ENCODE assay signal across 8 cellular contexts in the genomic region with DNA sequence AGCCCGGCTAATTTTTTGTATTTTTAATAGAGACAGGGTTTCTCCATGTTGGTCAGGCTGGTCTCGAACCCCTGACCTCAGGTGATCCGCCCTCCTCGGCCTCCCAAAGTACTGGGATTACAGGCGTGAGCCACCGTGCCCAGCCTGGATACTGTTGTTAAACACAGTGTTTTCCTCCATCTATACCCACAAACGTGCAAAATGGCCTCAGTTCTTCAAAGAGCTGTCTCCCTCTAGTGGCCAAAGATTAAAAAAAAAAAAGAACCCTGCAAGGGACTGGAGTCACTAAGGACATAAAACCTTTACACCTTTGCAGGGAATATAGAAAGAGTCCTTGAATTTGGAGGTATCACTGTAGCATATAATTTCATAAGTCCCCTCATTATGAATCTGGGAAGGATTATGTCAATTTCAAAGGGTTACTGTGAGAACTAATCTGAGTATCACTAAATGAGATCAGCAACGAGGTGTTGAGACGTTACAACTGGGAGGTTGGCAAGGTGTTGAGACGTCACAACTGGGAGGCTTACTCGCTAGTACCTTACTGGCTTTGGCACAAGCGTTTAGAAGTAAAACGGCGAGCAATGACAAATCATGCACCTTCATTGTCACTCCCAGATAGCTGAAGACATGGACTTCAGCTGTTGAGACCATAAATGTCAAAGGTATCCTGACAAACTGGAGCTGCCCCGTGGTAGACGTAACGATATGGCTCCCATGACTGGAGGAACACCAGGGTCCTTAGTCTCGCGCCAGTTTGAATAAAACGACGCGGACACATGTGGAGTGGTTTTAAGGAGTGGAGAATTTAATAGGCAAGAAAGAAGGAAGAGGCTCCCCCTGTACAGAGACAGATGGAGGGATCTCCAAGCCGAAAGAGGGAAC. TPM values are rescaled to one million over a fixed set of nuclear protein-coding genes. Genes with fewer than 3 reads are reported as not detected.
DNase-seq lines count a peak whose midpoint lies in the region; ATAC-seq and TF ChIP-seq lines count a peak whose summit lies in the region.

No MANE protein-coding gene starts in this region.

- TF ChIP-seq CTCF in mesothelial cell of epicardium (IDR thresholded peaks at IDR 0.05; ENCODE audit: unreplicated experiment), result peak; percentile 83

- H3K36me3 Mint-ChIP-seq in mesothelial cell of epicardium, result no peaks in the 10 kb centered on the region

- H3K9me3 Mint-ChIP-seq in mesothelial cell of epicardium, result peaks cover 3% of the 10 kb centered on the region

- DNase-seq in D341Med (ENCODE audit: low spot score), result peak; percentile 61
- DNase-seq in M059J (ENCODE audit: low read depth), result peak; percentile 61
- peak; percentile 34 for DNase-seq in SHP77 treated with DMSO at 0.1 percent for 48 hours (lab: John Stamatoyannopoulos, UW)
- DNase-seq in dedifferentiated amniotic fluid mesenchymal stem cell (ENCODE audit: extremely low spot score), result peak; percentile 50
- no peak for DNase-seq in mesothelial cell of epicardium (ENCODE audit: low spot score in 2 of 2, unreplicated experiment in 2 of 2)
- no peak for DNase-seq in NK-92 treated with Interleukin-12 subunit alpha and Interleukin-12 subunit beta, amount 100 ng/mL, for 24 hours (lab: John Stamatoyannopoulos, UW)

- H3K4me3 Mint-ChIP-seq in mesothelial cell of epicardium, result no peak overlapping the region

- H3K27ac Mint-ChIP-seq in mesothelial cell of epicardium, result no peak overlapping the region

- no peaks in the 10 kb centered on the region for H3K4me1 Mint-ChIP-seq in mesothelial cell of epicardium

- ATAC-seq in GM19395 (IDR thresholded peaks at IDR 0.05; ENCODE audit: unreplicated experiment) (peak; percentile 76), GM18517 (IDR thresholded peaks at IDR 0.05; ENCODE audit: unreplicated experiment) (no peak)

- no peaks in the 10 kb centered on the region for H3K27me3 Mint-ChIP-seq in mesothelial cell of epicardium (ENCODE audit: low read depth)

RNA-seq across cellular contexts. Expression of gene ENPP6, which starts 33.4 kb away (rescaled TPM):
- total RNA-seq in M059J (2014; rRNA removed; shearing (Covaris generic)), result not detected in 2 replicates
- 0.11 to 0.38 TPM (median 0.22 TPM) in 3 replicates for total RNA-seq in mesothelial cell of epicardium

Comparison
In these comparisons a context has a peak if more than half of its experiments do, and no peak if none do; other contexts are left out.
1. DNase-seq: peak in D341Med (single experiment), M059J (single experiment), SHP77 treated with DMSO at 0.1 percent for 48 hours (single experiment) and dedifferentiated amniotic fluid mesenchymal stem cell (single experiment); none in mesothelial cell of epicardium (0 of 2) and NK-92 treated with Interleukin-12 subunit alpha and Interleukin-12 subunit beta, amount 100 ng/mL, for 24 hours (single experiment).